In the genomic region with DNA sequence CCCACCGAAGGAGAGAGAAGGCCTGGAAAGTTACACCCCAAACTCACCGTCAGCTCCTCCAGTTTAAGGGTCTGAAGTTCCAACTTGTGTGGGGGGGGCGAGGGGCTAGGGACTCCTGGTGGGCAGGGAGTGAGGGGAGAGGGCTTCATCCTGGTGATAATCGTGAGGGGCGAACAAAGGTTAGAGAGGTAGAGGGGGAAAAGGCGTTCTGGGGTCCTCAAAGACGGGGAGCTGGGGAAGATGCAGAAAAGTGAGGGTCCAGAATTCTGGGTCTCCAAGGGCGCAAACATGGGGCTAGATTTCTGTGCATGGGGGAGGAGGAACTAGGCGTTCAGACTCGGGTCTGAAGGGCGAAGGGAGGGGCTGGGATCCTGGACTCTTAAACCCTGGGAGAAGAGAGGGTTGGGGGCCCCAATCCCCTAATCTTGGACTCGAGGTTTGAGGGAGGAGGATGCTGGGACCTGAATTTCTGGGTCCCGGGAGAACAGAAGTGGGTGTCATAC, we compare ENCODE assay signal across 8 cellular contexts. TPM values are rescaled to one million over a fixed set of nuclear protein-coding genes. Genes with fewer than 3 reads are reported as not detected.
A peak's percentile ranks its signal among the peaks of the same experiment; 100 is the strongest.
DNase-seq lines count a peak whose midpoint lies in the region; ATAC-seq and TF ChIP-seq lines count a peak whose summit lies in the region.

No MANE protein-coding gene starts in this region.

- H3K36me3 ChIP-seq in ascending aorta (no peaks in the 10 kb centered on the region), left lung (no peaks in the 10 kb centered on the region)

- ATAC-seq in left lung: no peak

- H3K4me1 Mint-ChIP-seq in T-helper 1 cell treated with Interleukin-12 subunit alpha and Interleukin-12 subunit beta and Interleukin-4 antibody, amounts not matched to agents 30 μg/mL and 1 μg/mL, for 36 hours (ENCODE audit: low read depth): peaks cover 5% of the 10 kb centered on the region

- H3K9me3 Mint-ChIP-seq in T-helper 1 cell treated with Interleukin-12 subunit alpha and Interleukin-12 subunit beta and Interleukin-4 antibody, amounts not matched to agents 30 μg/mL and 1 μg/mL, for 36 hours: no peaks in the 10 kb centered on the region

- no peaks in the 10 kb centered on the region for H3K27me3 ChIP-seq in ascending aorta
- no peaks in the 10 kb centered on the region for H3K27me3 ChIP-seq in left lung

- H3K27ac ChIP-seq in ascending aorta (peak overlapping the region; percentile 69 to 79), left lung (peak overlapping the region; percentile 78 to 79), temporal lobe (ENCODE audit: low read depth, low read length) (peak overlapping the region; percentile 92)

- no peaks in the 10 kb centered on the region for H3K36me3 Mint-ChIP-seq in T-helper 1 cell treated with Interleukin-12 subunit alpha and Interleukin-12 subunit beta and Interleukin-4 antibody, amounts not matched to agents 30 μg/mL and 1 μg/mL, for 36 hours (ENCODE audit: low read depth)

- TF ChIP-seq CTCF in ascending aorta (IDR thresholded peaks at IDR 0.05): no peak
- TF ChIP-seq CTCF in left lung (IDR thresholded peaks at IDR 0.05): no peak

- DNase-seq in T-helper 1 cell (no peak), ascending aorta (ENCODE audit: low spot score in 2 of 2) (no peak), left lung (no peak), dedifferentiated amniotic fluid mesenchymal stem cell (ENCODE audit: extremely low spot score) (no peak), iPS-NIHi7 (ENCODE audit: extremely low spot score) (no peak), NCI-H1092 treated with DMSO at 0.1 percent for 48 hours (lab: John Stamatoyannopoulos, UW) (no peak)

- no peaks in the 10 kb centered on the region for H3K27me3 Mint-ChIP-seq in T-helper 1 cell treated with Interleukin-12 subunit alpha and Interleukin-12 subunit beta and Interleukin-4 antibody, amounts not matched to agents 30 μg/mL and 1 μg/mL, for 36 hours (ENCODE audit: low read depth)

- intact Hi-C loops in ascending aorta (cut with DNase I): loop anchor here (1.0 to 10.0 kb wide), 5 partner anchors 23 to 350 kb away; a partner anchor contains a TSS
- intact Hi-C loops in left lung (cut with DNase I): no loop called here

- H3K4me3 ChIP-seq in ascending aorta (peak overlapping the region; percentile 42 to 75), left lung (peak overlapping the region; percentile 37 to 68)

- H3K9me3 ChIP-seq in ascending aorta (no peaks in the 10 kb centered on the region), left lung (peaks cover 0 to 5% of the 10 kb centered on the region in 2 donors)

- H3K27ac Mint-ChIP-seq in T-helper 1 cell treated with Interleukin-12 subunit alpha and Interleukin-12 subunit beta and Interleukin-4 antibody, amounts not matched to agents 30 μg/mL and 1 μg/mL, for 36 hours: peak overlapping the region; percentile 74

- H3K4me1 ChIP-seq in ascending aorta (peaks cover 15 to 18% of the 10 kb centered on the region in 2 donors), left lung (peaks cover 11 to 36% of the 10 kb centered on the region in 2 donors)

- H3K4me3 Mint-ChIP-seq in T-helper 1 cell treated with Interleukin-12 subunit alpha and Interleukin-12 subunit beta and Interleukin-4 antibody, amounts not matched to agents 30 μg/mL and 1 μg/mL, for 36 hours: peak overlapping the region; percentile 84

RNA-seq across cellular contexts. Expression of a gene that starts 4.7 kb away (rescaled TPM):
- total RNA-seq in ascending aorta (0.32 TPM), left lung (1 to 10 TPM; 1.3 to 1.5 TPM), temporal lobe (0.74 TPM)

RNA-seq across cellular contexts. Expression of a gene that starts 19.0 kb away (rescaled TPM):
- total RNA-seq in ascending aorta: not detected
- 1 to 10 TPM; 1.1 to 2.7 TPM for total RNA-seq in left lung
- under 0.01 TPM for total RNA-seq in temporal lobe

RNA-seq across cellular contexts. Expression of a gene that starts 25.6 kb away (rescaled TPM):
- total RNA-seq in ascending aorta (85.9 TPM), left lung (10 to 100 TPM; 15.0 to 25.4 TPM), temporal lobe (3.9 TPM)

RNA-seq across cellular contexts. Expression of a gene that starts 31.9 kb away (rescaled TPM):
- total RNA-seq in ascending aorta (not detected), left lung (1 to 10 TPM in 1 of 2 donors, under 1 TPM in 1; 0.96 to 1.5 TPM), temporal lobe (not detected)

RNA-seq across cellular contexts. Expression of a gene that starts 37.6 kb away (rescaled TPM):
- total RNA-seq in ascending aorta (3.8 TPM), left lung (1 to 10 TPM; 6.0 to 8.7 TPM), temporal lobe (0.49 TPM)
